In the genomic region with DNA sequence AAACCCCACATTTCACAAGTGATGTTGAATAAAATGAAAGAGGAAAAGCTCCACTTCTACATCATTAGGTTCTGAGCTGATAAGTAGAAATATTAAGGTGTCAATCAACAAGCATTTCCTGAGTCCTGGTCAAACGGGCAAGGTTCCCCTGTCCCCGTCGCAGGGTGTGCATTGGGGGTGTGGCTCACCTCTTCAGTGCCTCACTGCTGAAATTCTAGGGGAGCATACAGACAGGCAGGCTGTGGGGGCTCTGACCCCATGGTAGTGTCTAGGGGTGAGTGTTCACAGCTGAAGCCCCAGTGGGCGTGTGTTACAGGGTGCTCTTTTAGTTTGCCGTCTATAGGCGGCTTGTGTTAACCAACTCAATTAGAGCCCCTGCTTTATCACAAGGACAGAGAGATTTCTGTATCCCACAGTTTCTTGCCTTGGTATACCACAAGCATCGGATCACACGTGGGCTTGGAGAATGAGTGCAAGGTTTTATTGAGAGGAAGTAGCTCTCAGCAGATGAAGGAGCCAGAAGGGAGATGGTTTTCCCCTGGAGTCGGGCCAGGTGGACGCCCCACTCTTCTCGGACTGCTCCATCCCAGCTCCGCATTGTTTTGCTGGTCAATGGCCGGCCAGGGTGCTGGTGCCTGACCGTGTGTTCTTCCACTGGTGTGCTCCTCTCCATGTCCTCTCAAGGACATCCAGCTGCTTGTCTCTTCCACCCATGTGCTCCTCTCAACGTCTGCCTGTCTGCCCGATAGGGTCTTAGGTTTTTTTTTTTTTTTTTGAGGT, we compare ENCODE assay signal across 2 cellular contexts.
TF ChIP-seq lines count a peak whose summit lies in the region.

No MANE protein-coding gene starts in this region.

TF ChIP-seq in HCT116, 20 proteins besides CTCF, POLR2A, EP300 and RAD21:
- TF ChIP-seq, protein P1, sequence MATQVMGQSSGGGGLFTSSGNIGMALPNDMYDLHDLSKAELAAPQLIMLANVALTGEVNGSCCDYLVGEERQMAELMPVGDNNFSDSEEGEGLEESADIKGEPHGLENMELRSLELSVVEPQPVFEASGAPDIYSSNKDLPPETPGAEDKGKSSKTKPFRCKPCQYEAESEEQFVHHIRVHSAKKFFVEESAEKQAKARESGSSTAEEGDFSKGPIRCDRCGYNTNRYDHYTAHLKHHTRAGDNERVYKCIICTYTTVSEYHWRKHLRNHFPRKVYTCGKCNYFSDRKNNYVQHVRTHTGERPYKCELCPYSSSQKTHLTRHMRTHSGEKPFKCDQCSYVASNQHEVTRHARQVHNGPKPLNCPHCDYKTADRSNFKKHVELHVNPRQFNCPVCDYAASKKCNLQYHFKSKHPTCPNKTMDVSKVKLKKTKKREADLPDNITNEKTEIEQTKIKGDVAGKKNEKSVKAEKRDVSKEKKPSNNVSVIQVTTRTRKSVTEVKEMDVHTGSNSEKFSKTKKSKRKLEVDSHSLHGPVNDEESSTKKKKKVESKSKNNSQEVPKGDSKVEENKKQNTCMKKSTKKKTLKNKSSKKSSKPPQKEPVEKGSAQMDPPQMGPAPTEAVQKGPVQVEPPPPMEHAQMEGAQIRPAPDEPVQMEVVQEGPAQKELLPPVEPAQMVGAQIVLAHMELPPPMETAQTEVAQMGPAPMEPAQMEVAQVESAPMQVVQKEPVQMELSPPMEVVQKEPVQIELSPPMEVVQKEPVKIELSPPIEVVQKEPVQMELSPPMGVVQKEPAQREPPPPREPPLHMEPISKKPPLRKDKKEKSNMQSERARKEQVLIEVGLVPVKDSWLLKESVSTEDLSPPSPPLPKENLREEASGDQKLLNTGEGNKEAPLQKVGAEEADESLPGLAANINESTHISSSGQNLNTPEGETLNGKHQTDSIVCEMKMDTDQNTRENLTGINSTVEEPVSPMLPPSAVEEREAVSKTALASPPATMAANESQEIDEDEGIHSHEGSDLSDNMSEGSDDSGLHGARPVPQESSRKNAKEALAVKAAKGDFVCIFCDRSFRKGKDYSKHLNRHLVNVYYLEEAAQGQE (IDR thresholded peaks at IDR 0.05; ENCODE audit: low read depth), result no peak
- TF ChIP-seq TCF7L2 (IDR thresholded peaks at IDR 0.05; ENCODE audit: borderline replicate concordance, extremely low read depth, insufficient read depth, insufficient read length), result no peak
- no peak for TF ChIP-seq ELF1 (IDR thresholded peaks at IDR 0.05; ENCODE audit: borderline replicate concordance, low read depth)
- no peak for TF ChIP-seq SIN3A (IDR thresholded peaks at IDR 0.05; ENCODE audit: low read depth)
- no peak for TF ChIP-seq EGR1 (IDR thresholded peaks at IDR 0.05; ENCODE audit: low read depth)
- TF ChIP-seq, protein P2, sequence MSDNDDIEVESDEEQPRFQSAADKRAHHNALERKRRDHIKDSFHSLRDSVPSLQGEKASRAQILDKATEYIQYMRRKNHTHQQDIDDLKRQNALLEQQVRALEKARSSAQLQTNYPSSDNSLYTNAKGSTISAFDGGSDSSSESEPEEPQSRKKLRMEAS (IDR thresholded peaks at IDR 0.05), result no peak
- no peak for TF ChIP-seq CEBPB (IDR thresholded peaks at IDR 0.05; ENCODE audit: low read depth)
- no peak for TF ChIP-seq ZNF274 (IDR thresholded peaks at IDR 0.05; ENCODE audit: low read depth, low read length)
- TF ChIP-seq SRF (IDR thresholded peaks at IDR 0.05; ENCODE audit: low read depth), result no peak
- no peak for TF ChIP-seq FOSL1 (IDR thresholded peaks at IDR 0.05; ENCODE audit: low read depth)
- no peak for TF ChIP-seq EZH2 (IDR thresholded peaks at IDR 0.05)
- no peak for TF ChIP-seq EZH2phosphoT487 (IDR thresholded peaks at IDR 0.05; ENCODE audit: borderline replicate concordance)
- no peak for TF ChIP-seq ATF3 (IDR thresholded peaks at IDR 0.05)
- TF ChIP-seq, protein P3, sequence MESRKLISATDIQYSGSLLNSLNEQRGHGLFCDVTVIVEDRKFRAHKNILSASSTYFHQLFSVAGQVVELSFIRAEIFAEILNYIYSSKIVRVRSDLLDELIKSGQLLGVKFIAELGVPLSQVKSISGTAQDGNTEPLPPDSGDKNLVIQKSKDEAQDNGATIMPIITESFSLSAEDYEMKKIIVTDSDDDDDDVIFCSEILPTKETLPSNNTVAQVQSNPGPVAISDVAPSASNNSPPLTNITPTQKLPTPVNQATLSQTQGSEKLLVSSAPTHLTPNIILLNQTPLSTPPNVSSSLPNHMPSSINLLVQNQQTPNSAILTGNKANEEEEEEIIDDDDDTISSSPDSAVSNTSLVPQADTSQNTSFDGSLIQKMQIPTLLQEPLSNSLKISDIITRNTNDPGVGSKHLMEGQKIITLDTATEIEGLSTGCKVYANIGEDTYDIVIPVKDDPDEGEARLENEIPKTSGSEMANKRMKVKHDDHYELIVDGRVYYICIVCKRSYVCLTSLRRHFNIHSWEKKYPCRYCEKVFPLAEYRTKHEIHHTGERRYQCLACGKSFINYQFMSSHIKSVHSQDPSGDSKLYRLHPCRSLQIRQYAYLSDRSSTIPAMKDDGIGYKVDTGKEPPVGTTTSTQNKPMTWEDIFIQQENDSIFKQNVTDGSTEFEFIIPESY (IDR thresholded peaks at IDR 0.05; ENCODE audit: extremely low read depth, insufficient replicate concordance, low read length), result no peak
- TF ChIP-seq SP1 (IDR thresholded peaks at IDR 0.05; ENCODE audit: low read depth), result no peak
- TF ChIP-seq ZFX (IDR thresholded peaks at IDR 0.05), result no peak
- no peak for TF ChIP-seq YY1 (IDR thresholded peaks at IDR 0.05; ENCODE audit: extremely low read depth, insufficient replicate concordance, low read depth, low read length)
- no peak for TF ChIP-seq CBX3 (IDR thresholded peaks at IDR 0.05; ENCODE audit: low read depth)
- TF ChIP-seq JUND (IDR thresholded peaks at IDR 0.05), result no peak

TF ChIP-seq in K562, 482 proteins besides CTCF, POLR2A, EP300 and RAD21 (continued from another document):
- TF ChIP-seq, protein P4, sequence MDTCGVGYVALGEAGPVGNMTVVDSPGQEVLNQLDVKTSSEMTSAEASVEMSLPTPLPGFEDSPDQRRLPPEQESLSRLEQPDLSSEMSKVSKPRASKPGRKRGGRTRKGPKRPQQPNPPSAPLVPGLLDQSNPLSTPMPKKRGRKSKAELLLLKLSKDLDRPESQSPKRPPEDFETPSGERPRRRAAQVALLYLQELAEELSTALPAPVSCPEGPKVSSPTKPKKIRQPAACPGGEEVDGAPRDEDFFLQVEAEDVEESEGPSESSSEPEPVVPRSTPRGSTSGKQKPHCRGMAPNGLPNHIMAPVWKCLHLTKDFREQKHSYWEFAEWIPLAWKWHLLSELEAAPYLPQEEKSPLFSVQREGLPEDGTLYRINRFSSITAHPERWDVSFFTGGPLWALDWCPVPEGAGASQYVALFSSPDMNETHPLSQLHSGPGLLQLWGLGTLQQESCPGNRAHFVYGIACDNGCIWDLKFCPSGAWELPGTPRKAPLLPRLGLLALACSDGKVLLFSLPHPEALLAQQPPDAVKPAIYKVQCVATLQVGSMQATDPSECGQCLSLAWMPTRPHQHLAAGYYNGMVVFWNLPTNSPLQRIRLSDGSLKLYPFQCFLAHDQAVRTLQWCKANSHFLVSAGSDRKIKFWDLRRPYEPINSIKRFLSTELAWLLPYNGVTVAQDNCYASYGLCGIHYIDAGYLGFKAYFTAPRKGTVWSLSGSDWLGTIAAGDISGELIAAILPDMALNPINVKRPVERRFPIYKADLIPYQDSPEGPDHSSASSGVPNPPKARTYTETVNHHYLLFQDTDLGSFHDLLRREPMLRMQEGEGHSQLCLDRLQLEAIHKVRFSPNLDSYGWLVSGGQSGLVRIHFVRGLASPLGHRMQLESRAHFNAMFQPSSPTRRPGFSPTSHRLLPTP (IDR thresholded peaks at IDR 0.05; ENCODE audit: borderline replicate concordance, extremely low read depth, insufficient read length), result no peak
- TF ChIP-seq RAD51 (IDR thresholded peaks at IDR 0.05; ENCODE audit: borderline replicate concordance, low read depth) (no peak), PHB2 (IDR thresholded peaks at IDR 0.05; ENCODE audit: low read depth) (no peak), SRSF3 (IDR thresholded peaks at IDR 0.05; ENCODE audit: insufficient read depth, low read length) (no peak), SRSF9 (IDR thresholded peaks at IDR 0.05; ENCODE audit: borderline replicate concordance, low read depth, low read length) (no peak), STAT5B (CRISPR knock-in tag; IDR thresholded peaks at IDR 0.05) (no peak), E2F6 (IDR thresholded peaks at IDR 0.05; ENCODE audit: borderline replicate concordance in 1 of 2, extremely low read depth in 1 of 2, insufficient read depth in 1 of 2, insufficient read length in 1 of 2, low read depth in 1 of 2, low read length in 1 of 2, poor library complexity in 1 of 2, severe bottlenecking in 1 of 2) (no peak), BHLHE40 (IDR thresholded peaks at IDR 0.05; ENCODE audit: low read length) (no peak), IFI16 (CRISPR knock-in tag; IDR thresholded peaks at IDR 0.05) (no peak), ZFPM2 (CRISPR knock-in tag; IDR thresholded peaks at IDR 0.05) (no peak)
- TF ChIP-seq, protein P5, sequence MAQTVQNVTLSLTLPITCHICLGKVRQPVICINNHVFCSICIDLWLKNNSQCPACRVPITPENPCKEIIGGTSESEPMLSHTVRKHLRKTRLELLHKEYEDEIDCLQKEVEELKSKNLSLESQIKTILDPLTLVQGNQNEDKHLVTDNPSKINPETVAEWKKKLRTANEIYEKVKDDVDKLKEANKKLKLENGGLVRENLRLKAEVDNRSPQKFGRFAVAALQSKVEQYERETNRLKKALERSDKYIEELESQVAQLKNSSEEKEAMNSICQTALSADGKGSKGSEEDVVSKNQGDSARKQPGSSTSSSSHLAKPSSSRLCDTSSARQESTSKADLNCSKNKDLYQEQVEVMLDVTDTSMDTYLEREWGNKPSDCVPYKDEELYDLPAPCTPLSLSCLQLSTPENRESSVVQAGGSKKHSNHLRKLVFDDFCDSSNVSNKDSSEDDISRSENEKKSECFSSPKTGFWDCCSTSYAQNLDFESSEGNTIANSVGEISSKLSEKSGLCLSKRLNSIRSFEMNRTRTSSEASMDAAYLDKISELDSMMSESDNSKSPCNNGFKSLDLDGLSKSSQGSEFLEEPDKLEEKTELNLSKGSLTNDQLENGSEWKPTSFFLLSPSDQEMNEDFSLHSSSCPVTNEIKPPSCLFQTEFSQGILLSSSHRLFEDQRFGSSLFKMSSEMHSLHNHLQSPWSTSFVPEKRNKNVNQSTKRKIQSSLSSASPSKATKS (CRISPR knock-in tag; IDR thresholded peaks at IDR 0.05), result no peak
- TF ChIP-seq, protein P6, sequence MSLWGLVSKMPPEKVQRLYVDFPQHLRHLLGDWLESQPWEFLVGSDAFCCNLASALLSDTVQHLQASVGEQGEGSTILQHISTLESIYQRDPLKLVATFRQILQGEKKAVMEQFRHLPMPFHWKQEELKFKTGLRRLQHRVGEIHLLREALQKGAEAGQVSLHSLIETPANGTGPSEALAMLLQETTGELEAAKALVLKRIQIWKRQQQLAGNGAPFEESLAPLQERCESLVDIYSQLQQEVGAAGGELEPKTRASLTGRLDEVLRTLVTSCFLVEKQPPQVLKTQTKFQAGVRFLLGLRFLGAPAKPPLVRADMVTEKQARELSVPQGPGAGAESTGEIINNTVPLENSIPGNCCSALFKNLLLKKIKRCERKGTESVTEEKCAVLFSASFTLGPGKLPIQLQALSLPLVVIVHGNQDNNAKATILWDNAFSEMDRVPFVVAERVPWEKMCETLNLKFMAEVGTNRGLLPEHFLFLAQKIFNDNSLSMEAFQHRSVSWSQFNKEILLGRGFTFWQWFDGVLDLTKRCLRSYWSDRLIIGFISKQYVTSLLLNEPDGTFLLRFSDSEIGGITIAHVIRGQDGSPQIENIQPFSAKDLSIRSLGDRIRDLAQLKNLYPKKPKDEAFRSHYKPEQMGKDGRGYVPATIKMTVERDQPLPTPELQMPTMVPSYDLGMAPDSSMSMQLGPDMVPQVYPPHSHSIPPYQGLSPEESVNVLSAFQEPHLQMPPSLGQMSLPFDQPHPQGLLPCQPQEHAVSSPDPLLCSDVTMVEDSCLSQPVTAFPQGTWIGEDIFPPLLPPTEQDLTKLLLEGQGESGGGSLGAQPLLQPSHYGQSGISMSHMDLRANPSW (CRISPR knock-in tag; IDR thresholded peaks at IDR 0.05), result no peak
